8 cellular contexts compared by ENCODE assay signal in genomic region chr2:30234180-30234971, GRCh38. TPM values are rescaled to one million over a fixed set of nuclear protein-coding genes. Genes with fewer than 3 reads are reported as not detected.
DNase-seq lines count a peak whose midpoint lies in the region; ATAC-seq, FAIRE-seq and TF ChIP-seq lines count a peak whose summit lies in the region.

No MANE protein-coding gene starts in this region.

- FAIRE-seq in bronchial epithelial cell (lab: Jason Lieb, UNC) = no peak

- no peaks in the 10 kb centered on the region for H3K9me3 Mint-ChIP-seq in CD8-positive, alpha-beta memory T cell
- peaks cover 0 to 4% (median 0%) of the 10 kb centered on the region in 7 donors for H3K9me3 Mint-ChIP-seq in naive B cell

- H3K27ac Mint-ChIP-seq in CD8-positive, alpha-beta memory T cell = peak overlapping the region; percentile 86 to 95 (median 94)
- H3K27ac Mint-ChIP-seq in naive B cell = peak overlapping the region; percentile 86 to 97 (median 93)

- H3K27me3 ChIP-seq in CD8-positive, alpha-beta memory T cell (ENCODE audit: insufficient read depth, low read length, poor library complexity, severe bottlenecking) = no peaks in the 10 kb centered on the region
- H3K27me3 ChIP-seq in Peyer's patch = no peaks in the 10 kb centered on the region
- no peaks in the 10 kb centered on the region for H3K27me3 ChIP-seq in bronchial epithelial cell (ENCODE audit: control insufficient read depth, insufficient read depth, low read length)

- peaks cover 13 to 64% (median 17%) of the 10 kb centered on the region in 3 donors for H3K36me3 Mint-ChIP-seq in CD8-positive, alpha-beta memory T cell
- peaks cover 18 to 30% of the 10 kb centered on the region in 2 donors for H3K36me3 Mint-ChIP-seq in naive B cell

- H3K36me3 ChIP-seq in CD8-positive, alpha-beta memory T cell (ENCODE audit: insufficient read depth, low read length) = peaks cover 28% of the 10 kb centered on the region
- no peaks in the 10 kb centered on the region for H3K36me3 ChIP-seq in Peyer's patch
- H3K36me3 ChIP-seq in bronchial epithelial cell (ENCODE audit: control insufficient read depth, insufficient read depth, low read length) = no peaks in the 10 kb centered on the region

- H3K4me3 Mint-ChIP-seq in CD8-positive, alpha-beta memory T cell = peak overlapping the region; percentile 88 to 96 (median 94)
- H3K4me3 Mint-ChIP-seq in naive B cell = peak overlapping the region; percentile 95 to 99 (median 97)

- DNase-seq in CD8-positive, alpha-beta memory T cell = peak in 2 of 5 donors; percentile 57 to 59
- peak in 2 of 3 donors; percentile 60 to 72 for DNase-seq in Peyer's patch
- peak; percentile 98 for DNase-seq in bronchial epithelial cell (ENCODE audit: low read depth)
- no peak for DNase-seq in naive B cell
- no peak for DNase-seq in posterior vena cava (ENCODE audit: low spot score)
- no peak for DNase-seq in NCI-H1105 (lab: John Stamatoyannopoulos, UW)
- no peak for DNase-seq in HuH-7 (ENCODE audit: low spot score)
- no peak for DNase-seq in SKM-1 treated with dmso at 0.1 percent for 144 hours (lab: John Stamatoyannopoulos, UW; ENCODE audit: unreplicated experiment)

- H3K4me1 ChIP-seq in CD8-positive, alpha-beta memory T cell (ENCODE audit: insufficient read depth, low read length) = peaks cover 70% of the 10 kb centered on the region
- H3K4me1 ChIP-seq in Peyer's patch = peaks cover 0 to 25% (median 9%) of the 10 kb centered on the region in 4 donors

- H3K4me3 ChIP-seq in CD8-positive, alpha-beta memory T cell (ENCODE audit: low read length) = peak overlapping the region; percentile 88
- H3K4me3 ChIP-seq in Peyer's patch (peak overlapping the region; percentile 33 to 92 (median 72)), bronchial epithelial cell (ENCODE audit: low read depth, low read length) (no peak overlapping the region)

- peaks cover 67 to 74% (median 74%) of the 10 kb centered on the region in 3 donors for H3K4me1 Mint-ChIP-seq in CD8-positive, alpha-beta memory T cell
- H3K4me1 Mint-ChIP-seq in naive B cell = peaks cover 68 to 78% (median 76%) of the 10 kb centered on the region in 3 donors

- TF ChIP-seq POLR2A in Peyer's patch (IDR thresholded peaks at IDR 0.05) = no peak

- CTCF ChIA-PET in CD8-positive, alpha-beta memory T cell (lab: Charles Lee) = interaction anchor here (0.7 to 23.4 kb wide), 19 partner anchors 8 to 477 kb away, joined by 3 to 285 read pairs (median 4); partner anchors contain the start of gene YPEL5

- intact Hi-C loops in posterior vena cava (cut with DNase I) = loop anchor here (5.0 to 10.0 kb wide), 2 partner anchors 120 to 188 kb away; no protein-coding TSS in a partner anchor

- no peak for TF ChIP-seq CTCF in Peyer's patch (IDR thresholded peaks at IDR 0.05)
- TF ChIP-seq CTCF in bronchial epithelial cell (IDR thresholded peaks at IDR 0.05; ENCODE audit: insufficient read depth, low read length, severe bottlenecking) = no peak

- POLR2A ChIA-PET in CD8-positive, alpha-beta memory T cell (lab: Charles Lee) = interaction anchor here (0.7 to 4.7 kb wide), 10 partner anchors 9 to 473 kb away, joined by 3 to 83 read pairs (median 4); partner anchors contain the start of genes LCLAT1 and YPEL5

- H3K9me3 ChIP-seq in CD8-positive, alpha-beta memory T cell (ENCODE audit: low read length) = no peaks in the 10 kb centered on the region
- no peaks in the 10 kb centered on the region for H3K9me3 ChIP-seq in Peyer's patch

- peaks cover 0 to 7% of the 10 kb centered on the region in 2 donors for H3K27me3 Mint-ChIP-seq in CD8-positive, alpha-beta memory T cell
- H3K27me3 Mint-ChIP-seq in naive B cell = no peaks in the 10 kb centered on the region

- H3K27ac ChIP-seq in CD8-positive, alpha-beta memory T cell (ENCODE audit: low read depth, low read length) = peak overlapping the region; percentile 97
- H3K27ac ChIP-seq in Peyer's patch = peak overlapping the region; percentile 8 to 100 (median 70)

- ATAC-seq in naive B cell (ENCODE audit: low read depth in 2 of 2) = no peak

RNA-seq across cellular contexts. Expression of gene LBH, which starts 3.0 kb away (rescaled TPM):
- 100 to 1,000 TPM; 115 to 121 TPM for total RNA-seq in CD8-positive, alpha-beta memory T cell
- polyA plus RNA-seq in CD8-positive, alpha-beta memory T cell = 156 TPM
- total RNA-seq in Peyer's patch (10 to 100 TPM; 10.9 to 44.6 (median 14.8) TPM), bronchial epithelial cell (6.9 and 18.7 TPM in 2 replicates), posterior vena cava (100 to 1,000 TPM; 104 to 280 TPM)
- 100 to 1,000 TPM; 191 to 297 (median 221) TPM for polyA plus RNA-seq in naive B cell (ENCODE audit: low read depth in 6 of 6)

Comparison
In these comparisons a context has a peak if more than half of its experiments do, and no peak if none do; other contexts are left out.
1. DNase-seq: peak in Peyer's patch (2 of 3) and bronchial epithelial cell (single experiment); none in naive B cell (single experiment), posterior vena cava (single experiment), NCI-H1105 (single experiment), HuH-7 (single experiment) and SKM-1 treated with dmso at 0.1 percent for 144 hours (single experiment).